In genomic region chr7:113698556-113699220, GRCh38 we compare ENCODE assay signal across 10 cellular contexts.
DNase-seq lines count a peak whose midpoint lies in the region; ATAC-seq and TF ChIP-seq lines count a peak whose summit lies in the region.
"Had no signal": no experiment of that assay in that cellular context is flagged by ENCODE, and none has a peak within 500 bp of the region (broad histone marks: within the 10 kb centered on the region; RNA-seq: fewer than 3 reads in every experiment).

No MANE protein-coding gene starts in this region.

- POLR2A ChIA-PET in PC-9 (lab: Charles Lee; ENCODE audit: unreplicated experiment): no interaction called here

- H3K27me3 ChIP-seq in PC-9 (ENCODE audit: insufficient read depth, low read depth) (no peaks in the 10 kb centered on the region), spleen (replicated peaks in 1 of 7) (no peaks in the 10 kb centered on the region)
- H3K27me3 ChIP-seq: BLaER1 treated with 17β-estradiol and CSF1 and Interleukin-3, amounts not matched to agents 10 nM and 100 nM had no signal

- intact Hi-C loops in PC-9 (cut with micrococcal nuclease; ENCODE audit: unreplicated experiment): loop anchor here (1.0 to 5.0 kb wide), 5 partner anchors 276 to 1958 kb away; no protein-coding TSS in a partner anchor
- intact Hi-C loops in spleen (cut with DNase I; ENCODE audit: low total_unique reads): no loop called here

- TF ChIP-seq POLR2A in spleen (IDR thresholded peaks at IDR 0.05): no peak

- BruUV-seq in PC-9 (replicated peaks; lab: Mats Ljungman, UMichigan): no TSS peak

- no peak overlapping the region for H2AFZ ChIP-seq in PC-9

- H3K4me1 ChIP-seq in PC-9 (replicated peaks; ENCODE audit: insufficient read depth): no peaks in the 10 kb centered on the region
- no peaks in the 10 kb centered on the region for H3K4me1 ChIP-seq in spleen
- H3K4me1 ChIP-seq: BLaER1 treated with 17β-estradiol and CSF1 and Interleukin-3, amounts not matched to agents 10 nM and 100 nM had no signal

- H3K27ac ChIP-seq in PC-9 (no peak overlapping the region), spleen (no peak overlapping the region)
- H3K27ac ChIP-seq: BLaER1 treated with 17β-estradiol and CSF1 and Interleukin-3, amounts not matched to agents 10 nM and 100 nM had no signal

- ATAC-seq in HG02884 (IDR thresholded peaks at IDR 0.05; ENCODE audit: unreplicated experiment): peak; percentile 71
- ATAC-seq in HG03442 (IDR thresholded peaks at IDR 0.05; ENCODE audit: unreplicated experiment): no peak
- ATAC-seq: activated T-cell treated with anti-CD3 and anti-CD28 coated beads, Interleukin-2, amount 50 U/mL, for 72 hours had no signal

- H3K36me3 ChIP-seq in PC-9 (ENCODE audit: low read depth): no peaks in the 10 kb centered on the region
- H3K36me3 ChIP-seq in spleen: no peaks in the 10 kb centered on the region
- H3K36me3 ChIP-seq: BLaER1 treated with 17β-estradiol and CSF1 and Interleukin-3, amounts not matched to agents 10 nM and 100 nM had no signal

- H3K9me3 ChIP-seq in PC-9 (ENCODE audit: insufficient read depth, low read depth) (no peaks in the 10 kb centered on the region), spleen (no peaks in the 10 kb centered on the region)
- H3K9me3 ChIP-seq: BLaER1 treated with 17β-estradiol and CSF1 and Interleukin-3, amounts not matched to agents 10 nM and 100 nM had no signal

- H4K20me1 ChIP-seq in PC-9 (ENCODE audit: insufficient read depth): no peaks in the 10 kb centered on the region
- H4K20me1 ChIP-seq: BLaER1 treated with 17β-estradiol and CSF1 and Interleukin-3, amounts not matched to agents 10 nM and 100 nM had no signal

- WGBS in spleen, 5 donors: 40 to 49% (median 42%) methylated on average over 6 of the region's 6 CpGs

- peak; percentile 40 for DNase-seq in DMS79 treated with DMSO at 0.1 percent for 48 hours (lab: John Stamatoyannopoulos, UW)
- DNase-seq in DMS79 (lab: John Stamatoyannopoulos, UW): no peak
- DNase-seq in PC-9: no peak
- DNase-seq in fibroblast of gingiva (ENCODE audit: low read depth): peak; percentile 3
- DNase-seq in spleen: no peak
- no peak for DNase-seq in stimulated activated CD4-positive, alpha-beta T cell treated with anti-CD3 and anti-CD28 coated beads, Interleukin-4, amount 100 ng/mL, for 1 hour

- no peaks in the 10 kb centered on the region for H3F3A ChIP-seq in PC-9 (ENCODE audit: insufficient read depth, low read depth)

- CTCF ChIA-PET in PC-9 (lab: Charles Lee): interaction anchor here (0.6 kb wide), 1 partner anchor 540 kb away, joined by 3 read pairs; no protein-coding TSS in a partner anchor

- H3K79me2 ChIP-seq in PC-9 (ENCODE audit: low read depth): no peaks in the 10 kb centered on the region

- no peak overlapping the region for H3K4me2 ChIP-seq in PC-9
- H3K4me2 ChIP-seq: BLaER1 treated with 17β-estradiol and CSF1 and Interleukin-3, amounts not matched to agents 10 nM and 100 nM had no signal

- H3K9me2 ChIP-seq in PC-9 (ENCODE audit: insufficient read depth): no peaks in the 10 kb centered on the region

- H3K4me3 ChIP-seq in PC-9 (no peak overlapping the region), spleen (no peak overlapping the region)
- H3K4me3 ChIP-seq: BLaER1 treated with 17β-estradiol and CSF1 and Interleukin-3, amounts not matched to agents 10 nM and 100 nM had no signal

- TF ChIP-seq CTCF in PC-9 (conservative IDR thresholded peaks at IDR 0.05) (peak; percentile 76), spleen (IDR thresholded peaks at IDR 0.05 in 8 of 11, conservative IDR thresholded peaks at IDR 0.05 in 3 of 11) (peak in 9 of 11 experiments; percentile 5 to 55 (median 32))

Comparison
In these comparisons a context has a peak if more than half of its experiments do, and no peak if none do; other contexts are left out.
1. DNase-seq: peak in DMS79 treated with DMSO at 0.1 percent for 48 hours (single experiment) and fibroblast of gingiva (single experiment); none in DMS79 (single experiment), PC-9 (0 of 2), spleen (single experiment) and stimulated activated CD4-positive, alpha-beta T cell treated with anti-CD3 and anti-CD28 coated beads, Interleukin-4, amount 100 ng/mL, for 1 hour (single experiment).